Comparison of ENCODE assay signal across 22 cellular contexts in genomic region chr15:63327648-63328421, GRCh38. TPM values are rescaled to one million over a fixed set of nuclear protein-coding genes. Genes with fewer than 3 reads are reported as not detected.
"Had no signal": no experiment of that assay in that cellular context is flagged by ENCODE, and none has a peak within 500 bp of the region (broad histone marks: within the 10 kb centered on the region; RNA-seq: fewer than 3 reads in every experiment).

No MANE protein-coding gene starts in this region.

- ATAC-seq: activated T-cell treated with anti-CD3 and anti-CD28 coated beads, Interleukin-2, amount 50 U/mL, for 72 hours; body of pancreas; left colon; naive thymus-derived CD4-positive, alpha-beta T cell; stimulated activated effector memory CD8-positive, alpha-beta T cell treated with anti-CD3 and anti-CD28 coated beads, Interleukin-12 subunit alpha, Interleukin-12 subunit beta, amount 100 ng/mL, for 72 hours had no signal

- H3K27ac ChIP-seq: body of pancreas, cardiac muscle cell, skin epidermis, uterus had no signal

- H3K36me3 ChIP-seq: cardiac muscle cell, uterus had no signal

- DNase-seq: activated CD4-positive, alpha-beta memory T cell treated with anti-CD3 and anti-CD28 coated beads for 36 hours; activated CD4-positive, alpha-beta T cell treated with anti-CD3 and anti-CD28 coated beads for 48 hours; activated CD4-positive, CD25-positive, alpha-beta regulatory T cell; activated effector memory CD4-positive, alpha-beta T cell treated with anti-CD3 and anti-CD28 coated beads, Interleukin-2, amount 50 U/mL, for 16 hours; activated naive CD4-positive, alpha-beta T cell treated with anti-CD3 and anti-CD28 coated beads, Interleukin-2, amount 10 ng/mL, durations not matched to agents 7 days and 5 days; activated T-cell treated with anti-CD3 and anti-CD28 coated beads, Interleukin-2, amount 50 U/mL, for 72 hours; body of pancreas; foreskin melanocyte; glutamatergic neuron; hypothalamus; left colon; naive thymus-derived CD4-positive, alpha-beta T cell; stimulated activated CD4-positive, alpha-beta T cell treated with anti-CD3 and anti-CD28 coated beads, Interleukin-2, amount 100 ng/mL, for 24 hours; T1000; trophoblast cell; uterus had no signal

- H3K4me3 ChIP-seq: body of pancreas, cardiac muscle cell, lung, skin epidermis, uterus had no signal

- H3K4me1 ChIP-seq: body of pancreas, uterus had no signal

- FAIRE-seq: endometrium had no signal

- H3K27me3 ChIP-seq: body of pancreas, cardiac muscle cell, uterus had no signal

- H3K9me3 ChIP-seq: body of pancreas, uterus had no signal

RNA-seq across cellular contexts. Expression of gene CA12, which starts 53.8 kb away (rescaled TPM):
- total RNA-seq: T-helper 1 cell treated with Interleukin-12 subunit alpha and Interleukin-12 subunit beta and Interleukin-4 antibody, amounts not matched to agents 30 ng/mL and 1 ng/mL, for 36 hours had no signal
- polyA plus RNA-seq: cardiac muscle cell; naive thymus-derived CD4-positive, alpha-beta T cell had no signal
